Comparison of ENCODE assay signal across 28 cellular contexts in genomic region chr6:131825946-131826345, GRCh38. TPM values are rescaled to one million over a fixed set of nuclear protein-coding genes. Genes with fewer than 3 reads are reported as not detected.
DNase-seq lines count a peak whose midpoint lies in the region; ATAC-seq, FAIRE-seq and TF ChIP-seq lines count a peak whose summit lies in the region.
"Had no signal": no experiment of that assay in that cellular context is flagged by ENCODE, and none has a peak within 500 bp of the region (broad histone marks: within the 10 kb centered on the region; RNA-seq: fewer than 3 reads in every experiment).

No MANE protein-coding gene starts in this region.

- H3K9me3 ChIP-seq in IMR-90 (ENCODE audit: control insufficient read depth, insufficient read depth, low read length), result no peaks in the 10 kb centered on the region
- H3K9me3 ChIP-seq: gastrocnemius medialis, MG63 had no signal

- no peak overlapping the region for H2AK5ac ChIP-seq in IMR-90 (ENCODE audit: low read depth, low read length)

- H3K4me1 ChIP-seq in IMR-90 (ENCODE audit: control insufficient read depth, insufficient read depth, low read length), result no peaks in the 10 kb centered on the region; the same call in 1 of the 2 replicates
- H3K4me1 ChIP-seq: gastrocnemius medialis had no signal

- peak; percentile 23 for FAIRE-seq in urothelium cell line (lab: Jason Lieb, UNC)
- FAIRE-seq: GM12891 had no signal

- H2BK15ac ChIP-seq in IMR-90 (ENCODE audit: low read depth, low read length), result no peak overlapping the region

- no peaks in the 10 kb centered on the region for H4K20me1 ChIP-seq in IMR-90 (ENCODE audit: insufficient read depth, low read length)

- H2BK20ac ChIP-seq in IMR-90 (ENCODE audit: low read depth, low read length), result no peak overlapping the region

- dilution Hi-C loops in IMR-90 (cut with HindIII; ENCODE audit: low sequenced_read_pairs, unreplicated experiment), result no loop called here

- no peak overlapping the region for H3K14ac ChIP-seq in IMR-90 (replicated peaks; ENCODE audit: low read depth, low read length)

- H3K4me3 ChIP-seq in IMR-90 (ENCODE audit: insufficient read depth, low read depth, low read length), result no peak overlapping the region
- H3K4me3 ChIP-seq: coronary artery, gastrocnemius medialis, MG63 had no signal

- H3K36me3 ChIP-seq in IMR-90 (ENCODE audit: control insufficient read depth, insufficient read depth, low read length), result no peaks in the 10 kb centered on the region
- H3K36me3 ChIP-seq: gastrocnemius medialis, MG63 had no signal

- TF ChIP-seq RAD21 in IMR-90 (IDR thresholded peaks at IDR 0.05; ENCODE audit: low read length), result no peak

- H3K9me1 ChIP-seq in IMR-90 (ENCODE audit: insufficient read depth, low read length), result no peaks in the 10 kb centered on the region

- in situ Hi-C loops in IMR-90 (cut with MboI; ENCODE audit: low sequenced_read_pairs), result no loop called here

- no peak for TF ChIP-seq POLR2A in IMR-90 (IDR thresholded peaks at IDR 0.05; ENCODE audit: low read depth, low read length)

- no peak overlapping the region for H3K4ac ChIP-seq in IMR-90 (ENCODE audit: low read depth, low read length)

- no peaks in the 10 kb centered on the region for H3K27me3 ChIP-seq in IMR-90 (ENCODE audit: control insufficient read depth, insufficient read depth, low read length)
- H3K27me3 ChIP-seq: gastrocnemius medialis, MG63 had no signal

- DNase-seq in IMR-90 (peak; percentile 20), brain pericyte (ENCODE audit: low read depth, low spot score) (peak; percentile 15), left lobe of liver (ENCODE audit: low spot score) (no peak), urothelium cell line (ENCODE audit: low spot score) (no peak), NCI-H2227 treated with DMSO at 0.1 percent for 48 hours (lab: John Stamatoyannopoulos, UW) (no peak), Right ventricle myocardium superior (no peak)
- DNase-seq: activated naive CD4-positive, alpha-beta T cell treated with Interleukin-2 at 50 U/mL for 16 hours; endodermal cell; gastrocnemius medialis; H7; hippocampal formation; immature natural killer cell; left ventricle myocardium superior; MG63; natural killer cell; NCI-H2029 treated with DMSO at 0.1 percent for 48 hours; NCI-H69; right cardiac atrium; SHP77 treated with DMSO at 0.1 percent for 48 hours; stimulated activated CD4-positive, alpha-beta T cell treated with anti-CD3 and anti-CD28 coated beads, Interleukin-12 subunit alpha, Interleukin-12 subunit beta, amount 100 ng/mL, for 4 hours; stimulated activated CD4-positive, alpha-beta T cell treated with anti-CD3 and anti-CD28 coated beads, Interleukin-4, amount 100 ng/mL, for 1 hour; trophoblast cell had no signal

- H3K56ac ChIP-seq in IMR-90 (ENCODE audit: extremely low read depth, insufficient read depth, low read length), result no peak overlapping the region

- POLR2A ChIA-PET in IMR-90 (lab: Charles Lee; ENCODE audit: unreplicated experiment), result no interaction called here

- H2BK5ac ChIP-seq in IMR-90 (ENCODE audit: low read depth, low read length, poor library complexity, severe bottlenecking), result no peak overlapping the region

- H3K79me1 ChIP-seq in IMR-90 (ENCODE audit: low read depth in 1 of 2, low read length in 2 of 2), result peaks cover 7 to 10% of the 10 kb centered on the region in 2 experiments; a peak in 3 of 4 replicates

- no peak overlapping the region for H4K91ac ChIP-seq in IMR-90 (ENCODE audit: insufficient read depth, low read depth, low read length)

- CTCF ChIA-PET in IMR-90 (lab: Yijun Ruan, JAX), result no interaction called here

- WGBS in IMR-90 (ENCODE audit: extremely low coverage in 2 of 2, insufficient read length in 1 of 2), 2 experiments, result no CpG with 5 or more reads among the region's 1 CpG

- TF ChIP-seq CTCF in IMR-90 (conservative IDR thresholded peaks at IDR 0.05; ENCODE audit: low read depth, low read length), result no peak

- H3K18ac ChIP-seq in IMR-90 (ENCODE audit: low read depth, low read length), result no peak overlapping the region

- H3K27ac ChIP-seq in IMR-90 (ENCODE audit: insufficient read depth, low read length), result no peak overlapping the region
- H3K27ac ChIP-seq: coronary artery, gastrocnemius medialis had no signal

- ATAC-seq in IMR-90 (ENCODE audit: low read depth) (peak; percentile 53), left lobe of liver (peak; percentile 79), GM18870 (IDR thresholded peaks at IDR 0.05; ENCODE audit: unreplicated experiment) (no peak), Right ventricle myocardium superior (ENCODE audit: poor library complexity) (no peak)
- ATAC-seq: esophagus mucosa, gastrocnemius medialis, left ventricle myocardium superior, natural killer cell, Panc1, right cardiac atrium had no signal

- no peak overlapping the region for H3K9ac ChIP-seq in IMR-90 (ENCODE audit: low read depth, low read length)

- H2BK120ac ChIP-seq in IMR-90 (ENCODE audit: low read depth, low read length), result no peak overlapping the region

- no peak overlapping the region for H3K23ac ChIP-seq in IMR-90 (ENCODE audit: low read depth, low read length)

- H2AFZ ChIP-seq in IMR-90 (replicated peaks; ENCODE audit: low read length, poor library complexity), result no peak overlapping the region

- BruUV-seq in IMR-90 (replicated peaks; lab: Mats Ljungman, UMichigan), result no TSS peak

- H4K5ac ChIP-seq in IMR-90 (ENCODE audit: low read depth, low read length), result peak overlapping the region; percentile 25; the same call in 1 of the 2 replicates

- H3K4me2 ChIP-seq in IMR-90 (ENCODE audit: low read depth, low read length), result peak overlapping the region; percentile 54; the same call in 1 of the 2 replicates

- no peak overlapping the region for H4K8ac ChIP-seq in IMR-90 (ENCODE audit: low read depth in 2 of 2, low read length in 2 of 2)

- intact Hi-C loops in IMR-90 (cut with micrococcal nuclease), result no loop called here
- intact Hi-C loops in Right ventricle myocardium superior (cut with DNase I), result no loop called here

- H2AK9ac ChIP-seq in IMR-90 (replicated peaks; ENCODE audit: low read depth, low read length, poor library complexity), result no peak overlapping the region

TF ChIP-seq in IMR-90, 13 proteins besides CTCF, POLR2A, EP300 and RAD21:
- TF ChIP-seq BHLHE40 (IDR thresholded peaks at IDR 0.05; ENCODE audit: low read depth, low read length), result no peak
- no peak for TF ChIP-seq RCOR1 (IDR thresholded peaks at IDR 0.05; ENCODE audit: insufficient replicate concordance, low read length)
- TF ChIP-seq FOS (IDR thresholded peaks at IDR 0.05; ENCODE audit: low read depth, low read length), result no peak
- TF ChIP-seq SMC3 (IDR thresholded peaks at IDR 0.05; ENCODE audit: low read depth, low read length), result no peak
- no peak for TF ChIP-seq CEBPB (IDR thresholded peaks at IDR 0.05; ENCODE audit: low read depth, low read length)

RNA-seq across cellular contexts. Expression of gene ENPP1, which starts 18.1 kb away (rescaled TPM):
- total RNA-seq in IMR-90 (2012; rRNA removed), result 38.9 and 39.4 TPM in 2 replicates
- 10.5 and 10.9 TPM in 2 replicates for polyA plus RNA-seq in IMR-90 (2012; rRNA removed)
- 1.9 and 7.1 TPM in 2 replicates for polyA plus RNA-seq in IMR-90 (2012; cell fraction: cytosol; rRNA removed)
- 1.6 and 10.0 TPM in 2 replicates for polyA plus RNA-seq in IMR-90 (2012; cell fraction: nucleus; rRNA removed; ENCODE audit: low replicate concordance)
- total RNA-seq in left lobe of liver, result 49.1 TPM
- 2.2 TPM for total RNA-seq in Right ventricle myocardium superior
- polyA plus RNA-seq: CD14-positive monocyte had no signal

Comparison
In these comparisons a context has a peak if more than half of its experiments do, and no peak if none do; other contexts are left out.
1. ATAC-seq: peak in IMR-90 (single experiment) and left lobe of liver (single experiment); none in GM18870 (single experiment) and Right ventricle myocardium superior (single experiment).
2. DNase-seq: peak in IMR-90 (single experiment) and brain pericyte (single experiment); none in left lobe of liver (single experiment), urothelium cell line (single experiment), NCI-H2227 treated with DMSO at 0.1 percent for 48 hours (single experiment) and Right ventricle myocardium superior (single experiment).
3. RNA of gene ENPP1, which starts 18.1 kb away (total RNA-seq): 49.1 TPM in left lobe of liver (single experiment) and 38.9 to 39.4 TPM in IMR-90; 2.2 TPM in Right ventricle myocardium superior (single experiment); every median in the first group is over 10 times any median in the second.